In genomic region chr11:111925953-111926352, GRCh38 we compare ENCODE assay signal across 8 cellular contexts. TPM values are rescaled to one million over a fixed set of nuclear protein-coding genes. Genes with fewer than 3 reads are reported as not detected.
DNase-seq lines count a peak whose midpoint lies in the region; ATAC-seq, FAIRE-seq and TF ChIP-seq lines count a peak whose summit lies in the region.

No MANE protein-coding gene starts in this region.

- BruUV-seq in K562 (replicated peaks; lab: Mats Ljungman, UMichigan) = no TSS peak

- H3K4me1 ChIP-seq in cardiac muscle cell (ENCODE audit: low read depth) (peaks cover 25% of the 10 kb centered on the region), K562 (replicated peaks in 1 of 2; ENCODE audit: control insufficient read depth in 2 of 2, insufficient read depth in 2 of 2, low read length in 2 of 2) (peaks cover 31 to 33% of the 10 kb centered on the region in 2 experiments), mucosa of stomach (ENCODE audit: control insufficient read depth, insufficient read depth, low read length) (peaks cover 41% of the 10 kb centered on the region)

- H3K9ac ChIP-seq in K562 (ENCODE audit: insufficient read depth in 1 of 2, low read depth in 2 of 2, low read length in 2 of 2) (peak overlapping the region; percentile 78 to 93; a peak in 3 of 4 replicates), mucosa of stomach (ENCODE audit: low read length) (peak overlapping the region; percentile 72)

- POLR2A ChIA-PET in K562 (lab: Yijun Ruan, JAX) = interaction anchor here (0.6 to 2.6 kb wide), 5 partner anchors 9 to 117 kb away, joined by 3 to 20 read pairs (median 4); partner anchors contain the start of genes CRYAB, DIXDC1 and HSPB2

- H3K4me3 ChIP-seq in cardiac muscle cell (no peak overlapping the region), K562 (0 out of 2 replicates have a peak overlapping the region, but pooled peaks have one; percentile 20), mucosa of stomach (ENCODE audit: low read length) (no peak overlapping the region)

- H3K79me2 ChIP-seq in K562 (ENCODE audit: control insufficient read depth, insufficient read depth, low read length) = no peaks in the 10 kb centered on the region

- CTCF ChIA-PET in K562 (lab: Yijun Ruan, JAX; ENCODE audit: low intra/inter-chr PET ratio) = no interaction called here

- H3K4me2 ChIP-seq in K562 (ENCODE audit: insufficient read depth, low read length) = peak overlapping the region; percentile 83

- H3K27me3 ChIP-seq in cardiac muscle cell = no peaks in the 10 kb centered on the region
- H3K27me3 ChIP-seq in K562 (ENCODE audit: control insufficient read depth in 2 of 2, insufficient read depth in 2 of 2, low read length in 2 of 2) = no peaks in the 10 kb centered on the region
- H3K27me3 ChIP-seq in mucosa of stomach (ENCODE audit: control insufficient read depth, insufficient read depth, low read length) = no peaks in the 10 kb centered on the region

- no peak for TF ChIP-seq RAD21 in K562 (CRISPR knock-in tag; conservative IDR thresholded peaks at IDR 0.05 in 1 of 2, IDR thresholded peaks at IDR 0.05 in 1 of 2)

- DNase-seq in cardiac muscle cell (ENCODE audit: low read depth in 1 of 2, low spot score in 1 of 2) (no peak), left ventricle myocardium superior (no peak), K562 (ENCODE audit: extremely low read depth in 1 of 4, low spot score in 3 of 4) (no peak), type B pancreatic cell (ENCODE audit: extremely low spot score, unreplicated experiment) (no peak), activated gamma-delta T cell treated with Interleukin-2 at 50 U/mL for 16 hours (no peak)
- no peak for DNase-seq in stimulated activated CD4-positive, alpha-beta T cell treated with anti-CD3 and anti-CD28 coated beads, Interleukin-2, amount 100 ng/mL, for 48 hours

- intact Hi-C loops in left ventricle myocardium superior (cut with micrococcal nuclease) = loop anchor here (10.0 kb wide), 1 partner anchor 51 kb away; the partner anchor contains the start of genes ALG9, CFAP68 and FDXACB1
- intact Hi-C loops in K562 (cut with micrococcal nuclease) = loop anchor here (2.0 kb wide), 1 partner anchor 99 kb away; the partner anchor contains the start of gene DLAT

- H3K9me1 ChIP-seq in K562 (ENCODE audit: control insufficient read depth, insufficient read depth, low read length) = no peaks in the 10 kb centered on the region

- H3K27me3 Mint-ChIP-seq in type B pancreatic cell = no peaks in the 10 kb centered on the region

- 81% methylated on average over 16 of the region's 16 CpGs for WGBS in K562 (ENCODE audit: insufficient coverage, low coverage, missing lambda C conversion rate)

- H3K36me3 Mint-ChIP-seq in type B pancreatic cell = no peaks in the 10 kb centered on the region

- no peak for TF ChIP-seq EP300 in K562 (IDR thresholded peaks at IDR 0.05; ENCODE audit: low read length)

- H3K4me3 Mint-ChIP-seq in type B pancreatic cell = peak overlapping the region; percentile 36

- H3K9me3 ChIP-seq in cardiac muscle cell (ENCODE audit: low read depth) (no peaks in the 10 kb centered on the region), K562 (replicated peaks; ENCODE audit: control insufficient read depth, insufficient read depth, low read depth, low read length) (no peaks in the 10 kb centered on the region), mucosa of stomach (ENCODE audit: control insufficient read depth, low read length) (no peaks in the 10 kb centered on the region)

- FAIRE-seq in K562 (lab: Jason Lieb, UNC) = no peak

- no peaks in the 10 kb centered on the region for H4K20me1 ChIP-seq in K562 (replicated peaks; ENCODE audit: control insufficient read depth, insufficient read depth, low read length)

- peak overlapping the region; percentile 19 for H3K27ac Mint-ChIP-seq in type B pancreatic cell

- H2AFZ ChIP-seq in K562 (ENCODE audit: low read depth, low read length) = peak overlapping the region; percentile 93

- no peaks in the 10 kb centered on the region for H3K9me3 Mint-ChIP-seq in type B pancreatic cell

- peaks cover 41% of the 10 kb centered on the region for H3K4me1 Mint-ChIP-seq in type B pancreatic cell (ENCODE audit: unreplicated experiment)

- H3K36me3 ChIP-seq in cardiac muscle cell (no peaks in the 10 kb centered on the region), K562 (ENCODE audit: control insufficient read depth, insufficient read depth, low read length) (no peaks in the 10 kb centered on the region), mucosa of stomach (ENCODE audit: control insufficient read depth, insufficient read depth, low read length) (no peaks in the 10 kb centered on the region)

- no peak for TF ChIP-seq POLR2A in K562 (conservative IDR thresholded peaks at IDR 0.05)

- H3K27ac ChIP-seq in cardiac muscle cell (peak overlapping the region; percentile 90), K562 (ENCODE audit: extremely low read depth, low read depth, low read length) (peak overlapping the region; percentile 89)

- TF ChIP-seq CTCF in cardiac muscle cell (IDR thresholded peaks at IDR 0.05; ENCODE audit: low read depth, low read length) (no peak), K562 (IDR thresholded peaks at IDR 0.05 in 2 of 3, conservative IDR thresholded peaks at IDR 0.05 in 1 of 3; ENCODE audit: insufficient read depth in 2 of 3, low read depth in 1 of 3, low read length in 3 of 3) (no peak; a peak in 1 of 6 replicates), type B pancreatic cell (conservative IDR thresholded peaks at IDR 0.05) (no peak)

- in situ Hi-C loops in K562 (cut with MboI) = loop anchor here (5.0 kb wide), 1 partner anchor 44 kb away; no protein-coding TSS in a partner anchor

- ATAC-seq in left ventricle myocardium superior = no peak
- no peak for ATAC-seq in K562
- no peak for ATAC-seq in HG02798 (IDR thresholded peaks at IDR 0.05; ENCODE audit: poor library complexity, unreplicated experiment)

RNA-seq across cellular contexts. Expression of gene C11orf52, which starts 7.2 kb away (rescaled TPM):
- total RNA-seq in cardiac muscle cell (5.5 and 7.4 TPM in 2 replicates), left ventricle myocardium superior (1.0 TPM), K562 (2014; rRNA removed) (0.32 and 1.4 TPM in 2 replicates), K562 (2014; rRNA removed; fragmentation: Illumina TruSeq; extraction: Trizol) (0.64 and 1.0 TPM in 2 replicates), K562 (2015; rRNA removed; fragmentation: Illumina TruSeq; extraction: Trizol) (0.72 and 0.87 TPM in 2 replicates), K562 (2021) (0.29 and 0.69 TPM in 2 replicates), type B pancreatic cell (ENCODE audit: low replicate concordance) (1.8 and 7.6 TPM in 2 replicates)
- polyA plus RNA-seq in cardiac muscle cell (7.6 and 8.5 TPM in 2 replicates), K562 (2011; rRNA removed) (1.3 and 2.5 TPM in 2 replicates), K562 (2014; fragmentation: Illumina TruSeq; extraction: Trizol) (1.7 and 2.2 TPM in 2 replicates), K562 (2014; fragmentation: Nextera tagmentation; extraction: Ambion mirVana) (1 to 10 TPM; 1.8 to 2.9 TPM), K562 (2014; rRNA removed) (0.77 and 0.84 TPM in 2 replicates)
- total RNA-seq in K562 (2011; cell fraction: chromatin; rRNA removed; ENCODE audit: low replicate concordance) = 0.93 and 1.3 TPM in 2 replicates
- 0.83 and 0.92 TPM in 2 replicates for total RNA-seq in K562 (2011; cell fraction: nucleolus; rRNA removed)
- 1.1 TPM in 1 of 2 replicates, not detected in the other for total RNA-seq in K562 (2011; cell fraction: nucleoplasm; rRNA removed)
- 1.2 and 1.4 TPM in 2 replicates for polyA plus RNA-seq in K562 (2011; cell fraction: cytosol; rRNA removed)
- polyA plus RNA-seq in K562 (2011; cell fraction: nucleus; rRNA removed) = 1.1 and 1.5 TPM in 2 replicates
- 0.69 and 2.0 TPM in 2 replicates for polyA plus RNA-seq in K562 (2012)
- 1.3 and 2.0 TPM in 2 replicates for polyA minus RNA-seq in K562 (2011; rRNA and poly(A)+ RNA removed)
- not detected in 2 replicates for polyA minus RNA-seq in K562 (2011; cell fraction: cytosol; rRNA and poly(A)+ RNA removed)
- polyA minus RNA-seq in K562 (2011; cell fraction: nucleus; rRNA and poly(A)+ RNA removed) = 0.56 and 0.94 TPM in 2 replicates

RNA-seq across cellular contexts. Expression of gene DIXDC1, which starts 11.2 kb away (rescaled TPM):
- total RNA-seq in cardiac muscle cell (40.7 and 42.6 TPM in 2 replicates), left ventricle myocardium superior (19.6 TPM), K562 (2014; rRNA removed) (4.0 and 4.5 TPM in 2 replicates), K562 (2014; rRNA removed; fragmentation: Illumina TruSeq; extraction: Trizol) (8.4 and 8.7 TPM in 2 replicates), K562 (2015; rRNA removed; fragmentation: Illumina TruSeq; extraction: Trizol) (9.6 and 10.8 TPM in 2 replicates), K562 (2021) (7.0 and 8.1 TPM in 2 replicates), type B pancreatic cell (ENCODE audit: low replicate concordance) (4.8 and 22.0 TPM in 2 replicates)
- polyA plus RNA-seq in cardiac muscle cell (26.5 and 35.0 TPM in 2 replicates), K562 (2011; rRNA removed) (6.8 and 7.2 TPM in 2 replicates), K562 (2014; fragmentation: Illumina TruSeq; extraction: Trizol) (4.7 and 7.4 TPM in 2 replicates), K562 (2014; fragmentation: Nextera tagmentation; extraction: Ambion mirVana) (1 to 10 TPM; 2.5 to 2.6 TPM), K562 (2014; rRNA removed) (3.8 and 4.7 TPM in 2 replicates)
- total RNA-seq in K562 (2011; cell fraction: chromatin; rRNA removed; ENCODE audit: low replicate concordance) = 18.6 and 22.7 TPM in 2 replicates
- total RNA-seq in K562 (2011; cell fraction: nucleolus; rRNA removed) = 7.2 and 10.4 TPM in 2 replicates
- 11.7 and 16.1 TPM in 2 replicates for total RNA-seq in K562 (2011; cell fraction: nucleoplasm; rRNA removed)
- 3.3 and 4.3 TPM in 2 replicates for polyA plus RNA-seq in K562 (2011; cell fraction: cytosol; rRNA removed)
- polyA plus RNA-seq in K562 (2011; cell fraction: nucleus; rRNA removed) = 6.1 and 6.3 TPM in 2 replicates
- polyA plus RNA-seq in K562 (2012) = 3.4 and 4.4 TPM in 2 replicates
- 17.3 and 23.6 TPM in 2 replicates for polyA minus RNA-seq in K562 (2011; rRNA and poly(A)+ RNA removed)
- polyA minus RNA-seq in K562 (2011; cell fraction: cytosol; rRNA and poly(A)+ RNA removed) = 6.9 and 7.1 TPM in 2 replicates
- polyA minus RNA-seq in K562 (2011; cell fraction: nucleus; rRNA and poly(A)+ RNA removed) = 6.3 and 11.9 TPM in 2 replicates

RNA-seq across cellular contexts. Expression of gene HSPB2, which starts 13.4 kb away (rescaled TPM):
- total RNA-seq in cardiac muscle cell = 0.36 and 0.74 TPM in 2 replicates
- 6.6 and 9.2 TPM in 2 replicates for polyA plus RNA-seq in cardiac muscle cell
- 37.0 TPM for total RNA-seq in left ventricle myocardium superior
- not detected in 2 replicates for total RNA-seq in K562 (2011; cell fraction: chromatin; rRNA removed; ENCODE audit: low replicate concordance)
- not detected in 2 replicates for total RNA-seq in K562 (2011; cell fraction: nucleolus; rRNA removed)
- not detected in 2 replicates for total RNA-seq in K562 (2011; cell fraction: nucleoplasm; rRNA removed)
- total RNA-seq in K562 (2014; rRNA removed) = not detected in 2 replicates
- 0.11 TPM in 1 of 2 replicates, not detected in the other for total RNA-seq in K562 (2014; rRNA removed; fragmentation: Illumina TruSeq; extraction: Trizol)
- not detected in 2 replicates for total RNA-seq in K562 (2015; rRNA removed; fragmentation: Illumina TruSeq; extraction: Trizol)
- 0.31 TPM in 1 of 2 replicates, not detected in the other for total RNA-seq in K562 (2021)
- 0.11 and 0.35 TPM in 2 replicates for polyA plus RNA-seq in K562 (2011; rRNA removed)
- 0.09 and 0.24 TPM in 2 replicates for polyA plus RNA-seq in K562 (2011; cell fraction: cytosol; rRNA removed)
- polyA plus RNA-seq in K562 (2011; cell fraction: nucleus; rRNA removed) = 0.16 and 0.29 TPM in 2 replicates
- polyA plus RNA-seq in K562 (2012) = 0.13 TPM in 1 of 2 replicates, not detected in the other
- polyA plus RNA-seq in K562 (2014; fragmentation: Illumina TruSeq; extraction: Trizol) = 0.12 TPM in 1 of 2 replicates, not detected in the other
- under 1 TPM in 1 of 2 experiments, not detected in 1; 0.06 TPM for polyA plus RNA-seq in K562 (2014; fragmentation: Nextera tagmentation; extraction: Ambion mirVana)
- polyA plus RNA-seq in K562 (2014; rRNA removed) = not detected in 2 replicates
- polyA minus RNA-seq in K562 (2011; rRNA and poly(A)+ RNA removed) = 0.21 TPM in 1 of 2 replicates, not detected in the other
- polyA minus RNA-seq in K562 (2011; cell fraction: cytosol; rRNA and poly(A)+ RNA removed) = not detected in 2 replicates
- polyA minus RNA-seq in K562 (2011; cell fraction: nucleus; rRNA and poly(A)+ RNA removed) = not detected in 2 replicates
- not detected in 2 replicates for total RNA-seq in type B pancreatic cell (ENCODE audit: low replicate concordance)

RNA-seq across cellular contexts. Expression of gene CRYAB, which starts 14.4 kb away (rescaled TPM):
- total RNA-seq in cardiac muscle cell (15.3 and 48.6 TPM in 2 replicates), left ventricle myocardium superior (6,681 TPM), K562 (2014; rRNA removed) (2.0 and 3.6 TPM in 2 replicates), K562 (2014; rRNA removed; fragmentation: Illumina TruSeq; extraction: Trizol) (3.0 and 3.1 TPM in 2 replicates), K562 (2015; rRNA removed; fragmentation: Illumina TruSeq; extraction: Trizol) (0.83 and 1.3 TPM in 2 replicates), K562 (2021) (3.6 and 3.7 TPM in 2 replicates), type B pancreatic cell (ENCODE audit: low replicate concordance) (0.48 TPM in 1 of 2 replicates, not detected in the other)
- polyA plus RNA-seq in cardiac muscle cell (31.3 and 91.8 TPM in 2 replicates), K562 (2011; rRNA removed) (1.5 and 2.3 TPM in 2 replicates), K562 (2014; fragmentation: Illumina TruSeq; extraction: Trizol) (5.2 and 5.9 TPM in 2 replicates), K562 (2014; fragmentation: Nextera tagmentation; extraction: Ambion mirVana) (1 to 10 TPM; 6.5 to 7.5 TPM), K562 (2014; rRNA removed) (1.2 and 2.7 TPM in 2 replicates)
- 1.0 and 1.8 TPM in 2 replicates for total RNA-seq in K562 (2011; cell fraction: chromatin; rRNA removed; ENCODE audit: low replicate concordance)
- total RNA-seq in K562 (2011; cell fraction: nucleolus; rRNA removed) = 1.0 and 3.2 TPM in 2 replicates
- total RNA-seq in K562 (2011; cell fraction: nucleoplasm; rRNA removed) = 1.6 and 2.4 TPM in 2 replicates
- 2.3 and 3.7 TPM in 2 replicates for polyA plus RNA-seq in K562 (2011; cell fraction: cytosol; rRNA removed)
- polyA plus RNA-seq in K562 (2011; cell fraction: nucleus; rRNA removed) = 1.7 and 3.3 TPM in 2 replicates
- polyA plus RNA-seq in K562 (2012) = 0.61 and 2.0 TPM in 2 replicates
- 0.69 and 3.5 TPM in 2 replicates for polyA minus RNA-seq in K562 (2011; rRNA and poly(A)+ RNA removed)
- 1.6 TPM in 1 of 2 replicates, not detected in the other for polyA minus RNA-seq in K562 (2011; cell fraction: cytosol; rRNA and poly(A)+ RNA removed)
- polyA minus RNA-seq in K562 (2011; cell fraction: nucleus; rRNA and poly(A)+ RNA removed) = 0.94 and 1.00 TPM in 2 replicates

RNA-seq across cellular contexts. Expression of gene CFAP68, which starts 46.6 kb away (rescaled TPM):
- total RNA-seq in cardiac muscle cell (24.5 and 33.0 TPM in 2 replicates), left ventricle myocardium superior (26.1 TPM), K562 (2014; rRNA removed) (27.9 and 29.9 TPM in 2 replicates), K562 (2014; rRNA removed; fragmentation: Illumina TruSeq; extraction: Trizol) (37.0 and 40.8 TPM in 2 replicates), K562 (2015; rRNA removed; fragmentation: Illumina TruSeq; extraction: Trizol) (43.7 and 45.1 TPM in 2 replicates), K562 (2021) (20.5 and 22.8 TPM in 2 replicates), type B pancreatic cell (ENCODE audit: low replicate concordance) (24.0 and 29.5 TPM in 2 replicates)
- polyA plus RNA-seq in cardiac muscle cell (49.6 and 50.2 TPM in 2 replicates), K562 (2011; rRNA removed) (72.3 and 82.3 TPM in 2 replicates), K562 (2014; fragmentation: Illumina TruSeq; extraction: Trizol) (58.4 and 64.8 TPM in 2 replicates), K562 (2014; fragmentation: Nextera tagmentation; extraction: Ambion mirVana) (10 to 100 TPM; 71.6 to 71.7 TPM), K562 (2014; rRNA removed) (48.0 and 52.5 TPM in 2 replicates)
- total RNA-seq in K562 (2011; cell fraction: chromatin; rRNA removed; ENCODE audit: low replicate concordance) = 4.1 and 6.5 TPM in 2 replicates
- total RNA-seq in K562 (2011; cell fraction: nucleolus; rRNA removed) = 4.3 and 5.0 TPM in 2 replicates
- 8.9 and 16.3 TPM in 2 replicates for total RNA-seq in K562 (2011; cell fraction: nucleoplasm; rRNA removed)
- polyA plus RNA-seq in K562 (2011; cell fraction: cytosol; rRNA removed) = 36.7 and 54.1 TPM in 2 replicates
- 14.8 and 28.9 TPM in 2 replicates for polyA plus RNA-seq in K562 (2011; cell fraction: nucleus; rRNA removed)
- polyA plus RNA-seq in K562 (2012) = 47.2 and 65.7 TPM in 2 replicates
- 39.2 and 51.2 TPM in 2 replicates for polyA minus RNA-seq in K562 (2011; rRNA and poly(A)+ RNA removed)
- 4.4 and 7.6 TPM in 2 replicates for polyA minus RNA-seq in K562 (2011; cell fraction: cytosol; rRNA and poly(A)+ RNA removed)
- 3.1 and 6.7 TPM in 2 replicates for polyA minus RNA-seq in K562 (2011; cell fraction: nucleus; rRNA and poly(A)+ RNA removed)

Comparison
In these comparisons a context has a peak if more than half of its experiments do, and no peak if none do; other contexts are left out.
1. RNA of gene HSPB2, which starts 13.4 kb away (total RNA-seq): 37.0 TPM in left ventricle myocardium superior (single experiment); 0.36 to 0.74 TPM in cardiac muscle cell, not detected in type B pancreatic cell and 0.11 to 0.31 TPM in K562; every median in the first group is over 10 times any median in the second.